12 cellular contexts compared by ENCODE assay signal in genomic region chr19:45955905-45956608, GRCh38. TPM values are rescaled to one million over a fixed set of nuclear protein-coding genes. Genes with fewer than 3 reads are reported as not detected.
DNase-seq lines count a peak whose midpoint lies in the region; ATAC-seq and TF ChIP-seq lines count a peak whose summit lies in the region.
"Had no signal": no experiment of that assay in that cellular context is flagged by ENCODE, and none has a peak within 500 bp of the region (broad histone marks: within the 10 kb centered on the region; RNA-seq: fewer than 3 reads in every experiment).

No MANE protein-coding gene starts in this region.

- DNase-seq in PC-9 (peak; percentile 66 to 80), endodermal cell (peak; percentile 62), left kidney (ENCODE audit: low read depth, low spot score) (peak; percentile 31), thyroid gland (peak; percentile 36 to 44), SIG-M5 treated with dmso at 0.1 percent for 504 hours (lab: John Stamatoyannopoulos, UW; ENCODE audit: unreplicated experiment) (no peak)
- no peak for DNase-seq in effector CD4-positive, alpha-beta T cell
- DNase-seq: activated effector memory CD4-positive, alpha-beta T cell treated with anti-CD3 and anti-CD28 coated beads, Interleukin-2, amount 50 U/mL, for 16 hours; DND-41; esophagus squamous epithelium; naive B cell; NCI-H510A treated with DMSO at 0.1 percent for 48 hours had no signal

- no peaks in the 10 kb centered on the region for H4K20me1 ChIP-seq in PC-9 (ENCODE audit: insufficient read depth)

- peaks cover 74% of the 10 kb centered on the region for H3K27me3 Mint-ChIP-seq in endodermal cell (ENCODE audit: insufficient read depth)

- H3K4me1 Mint-ChIP-seq in endodermal cell: peaks cover 2% of the 10 kb centered on the region

- no peak for ATAC-seq in HG03439 (IDR thresholded peaks at IDR 0.05; ENCODE audit: unreplicated experiment)

- H3K4me3 Mint-ChIP-seq in endodermal cell: no peak overlapping the region

- peaks cover 27% of the 10 kb centered on the region; the same call in 1 of the 2 replicates for H3F3A ChIP-seq in PC-9 (ENCODE audit: insufficient read depth, low read depth)

- H3K4me3 ChIP-seq in PC-9 (peak overlapping the region; percentile 30; the same call in 1 of the 2 replicates), endodermal cell (ENCODE audit: low read length) (no peak overlapping the region), thyroid gland (replicated peaks in 1 of 3) (no peak overlapping the region)
- H3K4me3 ChIP-seq: esophagus squamous epithelium had no signal

- intact Hi-C loops in PC-9 (cut with micrococcal nuclease; ENCODE audit: unreplicated experiment) (no loop called here), thyroid gland (cut with DNase I) (no loop called here)

- H3K27ac Mint-ChIP-seq in endodermal cell: no peak overlapping the region

- no TSS peak for BruUV-seq in PC-9 (replicated peaks; lab: Mats Ljungman, UMichigan)

- H3K4me1 ChIP-seq in PC-9 (replicated peaks; ENCODE audit: insufficient read depth) (peaks cover 23% of the 10 kb centered on the region), endodermal cell (ENCODE audit: control insufficient read depth, insufficient read depth, low read length) (no peaks in the 10 kb centered on the region), thyroid gland (peaks cover 6 to 9% of the 10 kb centered on the region in 2 donors)

- H2AFZ ChIP-seq in PC-9: peak overlapping the region; percentile 45

- no peaks in the 10 kb centered on the region for H3K9me2 ChIP-seq in PC-9 (ENCODE audit: insufficient read depth)

- H3K9ac ChIP-seq in endodermal cell (ENCODE audit: extremely low read depth, low read length, poor library complexity, severe bottlenecking): no peak overlapping the region

- H3K27ac ChIP-seq in PC-9 (peak overlapping the region; percentile 59; the same call in 1 of the 2 replicates), endodermal cell (ENCODE audit: low read depth, low read length) (peak overlapping the region; percentile 79), thyroid gland (peak overlapping the region in 1 of 3 donors; percentile 48)

- CTCF ChIA-PET in PC-9 (lab: Charles Lee): interaction anchor here (0.6 to 0.8 kb wide), 2 partner anchors 12 to 39 kb away, joined by 5 read pairs; partner anchors contain the start of gene CCDC61

- H3K27me3 ChIP-seq in PC-9 (ENCODE audit: insufficient read depth, low read depth) (peaks cover 20% of the 10 kb centered on the region), endodermal cell (ENCODE audit: control insufficient read depth, insufficient read depth, low read length, poor library complexity, severe bottlenecking) (peaks cover 31% of the 10 kb centered on the region), thyroid gland (no peaks in the 10 kb centered on the region)

- 75 to 79% methylated on average over 7 to 11 of the region's 13 CpGs for WGBS in endodermal cell (ENCODE audit: insufficient coverage in 1 of 2, insufficient read length in 1 of 2), 2 experiments
- 24 to 36% methylated on average over 13 of the region's 13 CpGs for WGBS in thyroid gland, 2 donors

- no peak for TF ChIP-seq POLR2A in thyroid gland (IDR thresholded peaks at IDR 0.05)

- H3K9me3 ChIP-seq in PC-9 (ENCODE audit: insufficient read depth, low read depth) (no peaks in the 10 kb centered on the region), endodermal cell (ENCODE audit: control insufficient read depth, low read length) (no peaks in the 10 kb centered on the region), thyroid gland (no peaks in the 10 kb centered on the region)
- H3K9me3 ChIP-seq: esophagus squamous epithelium had no signal

- POLR2A ChIA-PET in PC-9 (lab: Charles Lee; ENCODE audit: unreplicated experiment): interaction anchor here (0.7 to 1.1 kb wide), 2 partner anchors 53 to 174 kb away, joined by 7 to 12 read pairs; partner anchors contain the start of gene MYPOP

- peak overlapping the region; percentile 74 for H3K4me2 ChIP-seq in PC-9

- no peaks in the 10 kb centered on the region for H3K9me3 Mint-ChIP-seq in endodermal cell

- no peaks in the 10 kb centered on the region for H3K79me2 ChIP-seq in PC-9 (ENCODE audit: low read depth)

- H3K36me3 ChIP-seq in PC-9 (ENCODE audit: low read depth): no peaks in the 10 kb centered on the region
- no peaks in the 10 kb centered on the region for H3K36me3 ChIP-seq in endodermal cell (ENCODE audit: control insufficient read depth, insufficient read depth, low read length)
- no peaks in the 10 kb centered on the region for H3K36me3 ChIP-seq in thyroid gland
- H3K36me3 ChIP-seq: esophagus squamous epithelium had no signal

- no peaks in the 10 kb centered on the region for H3K36me3 Mint-ChIP-seq in endodermal cell (ENCODE audit: low read depth)

- no peak for TF ChIP-seq CTCF in PC-9 (conservative IDR thresholded peaks at IDR 0.05)
- no peak for TF ChIP-seq CTCF in endodermal cell (conservative IDR thresholded peaks at IDR 0.05)
- no peak for TF ChIP-seq CTCF in thyroid gland (IDR thresholded peaks at IDR 0.05)

RNA-seq across cellular contexts. Expression of gene NOVA2, which starts 17.6 kb away (rescaled TPM):
- total RNA-seq in PC-9 (2021) (not detected in 2 replicates), endodermal cell (under 1 TPM; 0.64 to 0.91 TPM), thyroid gland (1 to 10 TPM; 1.5 to 3.6 (median 2.6) TPM)
- polyA plus RNA-seq in endodermal cell (2013, experiment 1 of 2): 25.8 TPM
- 23.3 TPM for polyA plus RNA-seq in endodermal cell (2013, experiment 2 of 2)

RNA-seq across cellular contexts. Expression of gene CCDC61, which starts 39.2 kb away (rescaled TPM):
- total RNA-seq in PC-9 (2021): 22.8 and 24.8 TPM in 2 replicates
- 10 to 100 TPM; 23.2 to 23.6 TPM for total RNA-seq in endodermal cell
- 12.8 TPM for polyA plus RNA-seq in endodermal cell (2013, experiment 1 of 2)
- polyA plus RNA-seq in endodermal cell (2013, experiment 2 of 2): 9.6 TPM
- total RNA-seq in thyroid gland: 10 to 100 TPM in 2 of 4 donors, 1 to 10 TPM in 2; 8.5 to 12.4 (median 9.8) TPM

RNA-seq across cellular contexts. Expression of gene NANOS2, which starts 41.5 kb away (rescaled TPM):
- total RNA-seq in PC-9 (2021) (not detected in 2 replicates), endodermal cell (not detected), thyroid gland (not detected)
- polyA plus RNA-seq in endodermal cell (2013, experiment 1 of 2): not detected
- not detected for polyA plus RNA-seq in endodermal cell (2013, experiment 2 of 2)
- total RNA-seq: esophagus squamous epithelium had no signal

RNA-seq across cellular contexts. Expression of gene MYPOP, which starts 53.6 kb away (rescaled TPM):
- total RNA-seq in PC-9 (2021) (13.6 TPM in 2 replicates), endodermal cell (10 to 100 TPM; 13.6 to 19.9 TPM), thyroid gland (1 to 10 TPM; 1.8 to 4.3 (median 3.0) TPM)
- 9.8 TPM for polyA plus RNA-seq in endodermal cell (2013, experiment 1 of 2)
- polyA plus RNA-seq in endodermal cell (2013, experiment 2 of 2): 8.9 TPM

Comparison
In these comparisons a context has a peak if more than half of its experiments do, and no peak if none do; other contexts are left out.
1. DNase-seq: peak in PC-9 (2 of 2), endodermal cell (single experiment), left kidney (single experiment) and thyroid gland (2 of 2); none in SIG-M5 treated with dmso at 0.1 percent for 504 hours (single experiment) and effector CD4-positive, alpha-beta T cell (single experiment).